In genomic region chr11:71796781-71797180, GRCh38 we compare ENCODE assay signal across 14 cellular contexts. TPM values are rescaled to one million over a fixed set of nuclear protein-coding genes. Genes with fewer than 3 reads are reported as not detected.
"Had no signal": no experiment of that assay in that cellular context is flagged by ENCODE, and none has a peak within 500 bp of the region (broad histone marks: within the 10 kb centered on the region; RNA-seq: fewer than 3 reads in every experiment).

No MANE protein-coding gene starts in this region.

RNA-seq across cellular contexts. Expression of gene DEFB108B, which starts 36.2 kb away (rescaled TPM):
- total RNA-seq: activated B cell treated with CpG ODN at 0.5 μM for 24 hours; activated CD4-positive, alpha-beta memory T cell treated with anti-CD3 and anti-CD28 coated beads for 36 hours; activated CD4-positive, alpha-beta T cell treated with anti-CD3 and anti-CD28 coated beads, Interleukin-2, amount 10 ng/mL, durations not matched to agents 24 days and 14 days; activated CD8-positive, alpha-beta memory T cell treated with anti-CD3 and anti-CD28 coated beads for 36 hours; activated CD8-positive, alpha-beta T cell treated with anti-CD3 and anti-CD28 coated beads for 36 hours; activated naive CD4-positive, alpha-beta T cell treated with anti-CD3 and anti-CD28 coated beads for 36 hours; activated naive CD8-positive, alpha-beta T cell treated with anti-CD3 and anti-CD28 coated beads, Interleukin-2, amount 10 ng/mL, durations not matched to agents 7 days and 5 days; activated T-cell treated with anti-CD3 and anti-CD28 coated beads, Interleukin-2, amount 50 U/mL, for 4 hours; activated T-cell treated with anti-CD3 and anti-CD28 coated beads, Interleukin-2, amount 50 U/mL, for 72 hours; activated T-helper 1 cell treated with anti-CD3 and anti-CD28 coated beads, Interleukin-12 subunit alpha, Interleukin-12 subunit beta, Interleukin-2, Interleukin-4 antibody, amounts not matched to agents 30 ng/mL and 10 ng/mL and 1 ng/mL, durations not matched to agents 14 hours and 24 hours and 36 hours; activated T-helper 17 cell treated with anti-CD3 and anti-CD28 coated beads, Interleukin-2, amount 50 U/mL, for 72 hours; ascending aorta; cardiac septum had no signal
- polyA plus RNA-seq: adipose tissue had no signal
